1 cellular context compared by ENCODE assay signal in the genomic region with DNA sequence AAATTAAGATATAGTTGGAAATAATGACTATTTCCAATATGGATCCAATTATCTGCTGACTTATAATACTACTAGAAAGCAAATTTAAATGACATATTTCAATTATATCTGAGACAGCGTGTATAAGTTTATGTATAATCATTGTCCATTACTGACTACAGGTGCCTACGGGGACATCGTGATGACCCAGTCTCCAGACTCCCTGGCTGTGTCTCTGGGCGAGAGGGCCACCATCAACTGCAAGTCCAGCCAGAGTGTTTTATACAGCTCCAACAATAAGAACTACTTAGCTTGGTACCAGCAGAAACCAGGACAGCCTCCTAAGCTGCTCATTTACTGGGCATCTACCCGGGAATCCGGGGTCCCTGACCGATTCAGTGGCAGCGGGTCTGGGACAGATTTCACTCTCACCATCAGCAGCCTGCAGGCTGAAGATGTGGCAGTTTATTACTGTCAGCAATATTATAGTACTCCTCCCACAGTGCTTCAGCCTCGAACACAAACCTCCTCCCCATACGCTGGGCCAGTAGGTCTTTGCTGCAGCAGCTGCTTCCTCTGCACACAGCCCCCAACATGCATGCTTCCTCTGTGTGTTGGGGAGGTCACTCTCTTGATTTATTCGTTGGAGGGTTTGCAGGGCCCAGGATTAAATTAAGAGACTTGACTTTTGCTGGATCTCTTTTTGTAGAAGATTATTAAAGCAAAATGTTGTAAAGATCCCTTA.
TF ChIP-seq lines count a peak whose summit lies in the region.

No MANE protein-coding gene starts in this region.

TF ChIP-seq in GM23338, 12 proteins besides CTCF, POLR2A, EP300 and RAD21 (continued from another document):
- TF ChIP-seq, protein P1, sequence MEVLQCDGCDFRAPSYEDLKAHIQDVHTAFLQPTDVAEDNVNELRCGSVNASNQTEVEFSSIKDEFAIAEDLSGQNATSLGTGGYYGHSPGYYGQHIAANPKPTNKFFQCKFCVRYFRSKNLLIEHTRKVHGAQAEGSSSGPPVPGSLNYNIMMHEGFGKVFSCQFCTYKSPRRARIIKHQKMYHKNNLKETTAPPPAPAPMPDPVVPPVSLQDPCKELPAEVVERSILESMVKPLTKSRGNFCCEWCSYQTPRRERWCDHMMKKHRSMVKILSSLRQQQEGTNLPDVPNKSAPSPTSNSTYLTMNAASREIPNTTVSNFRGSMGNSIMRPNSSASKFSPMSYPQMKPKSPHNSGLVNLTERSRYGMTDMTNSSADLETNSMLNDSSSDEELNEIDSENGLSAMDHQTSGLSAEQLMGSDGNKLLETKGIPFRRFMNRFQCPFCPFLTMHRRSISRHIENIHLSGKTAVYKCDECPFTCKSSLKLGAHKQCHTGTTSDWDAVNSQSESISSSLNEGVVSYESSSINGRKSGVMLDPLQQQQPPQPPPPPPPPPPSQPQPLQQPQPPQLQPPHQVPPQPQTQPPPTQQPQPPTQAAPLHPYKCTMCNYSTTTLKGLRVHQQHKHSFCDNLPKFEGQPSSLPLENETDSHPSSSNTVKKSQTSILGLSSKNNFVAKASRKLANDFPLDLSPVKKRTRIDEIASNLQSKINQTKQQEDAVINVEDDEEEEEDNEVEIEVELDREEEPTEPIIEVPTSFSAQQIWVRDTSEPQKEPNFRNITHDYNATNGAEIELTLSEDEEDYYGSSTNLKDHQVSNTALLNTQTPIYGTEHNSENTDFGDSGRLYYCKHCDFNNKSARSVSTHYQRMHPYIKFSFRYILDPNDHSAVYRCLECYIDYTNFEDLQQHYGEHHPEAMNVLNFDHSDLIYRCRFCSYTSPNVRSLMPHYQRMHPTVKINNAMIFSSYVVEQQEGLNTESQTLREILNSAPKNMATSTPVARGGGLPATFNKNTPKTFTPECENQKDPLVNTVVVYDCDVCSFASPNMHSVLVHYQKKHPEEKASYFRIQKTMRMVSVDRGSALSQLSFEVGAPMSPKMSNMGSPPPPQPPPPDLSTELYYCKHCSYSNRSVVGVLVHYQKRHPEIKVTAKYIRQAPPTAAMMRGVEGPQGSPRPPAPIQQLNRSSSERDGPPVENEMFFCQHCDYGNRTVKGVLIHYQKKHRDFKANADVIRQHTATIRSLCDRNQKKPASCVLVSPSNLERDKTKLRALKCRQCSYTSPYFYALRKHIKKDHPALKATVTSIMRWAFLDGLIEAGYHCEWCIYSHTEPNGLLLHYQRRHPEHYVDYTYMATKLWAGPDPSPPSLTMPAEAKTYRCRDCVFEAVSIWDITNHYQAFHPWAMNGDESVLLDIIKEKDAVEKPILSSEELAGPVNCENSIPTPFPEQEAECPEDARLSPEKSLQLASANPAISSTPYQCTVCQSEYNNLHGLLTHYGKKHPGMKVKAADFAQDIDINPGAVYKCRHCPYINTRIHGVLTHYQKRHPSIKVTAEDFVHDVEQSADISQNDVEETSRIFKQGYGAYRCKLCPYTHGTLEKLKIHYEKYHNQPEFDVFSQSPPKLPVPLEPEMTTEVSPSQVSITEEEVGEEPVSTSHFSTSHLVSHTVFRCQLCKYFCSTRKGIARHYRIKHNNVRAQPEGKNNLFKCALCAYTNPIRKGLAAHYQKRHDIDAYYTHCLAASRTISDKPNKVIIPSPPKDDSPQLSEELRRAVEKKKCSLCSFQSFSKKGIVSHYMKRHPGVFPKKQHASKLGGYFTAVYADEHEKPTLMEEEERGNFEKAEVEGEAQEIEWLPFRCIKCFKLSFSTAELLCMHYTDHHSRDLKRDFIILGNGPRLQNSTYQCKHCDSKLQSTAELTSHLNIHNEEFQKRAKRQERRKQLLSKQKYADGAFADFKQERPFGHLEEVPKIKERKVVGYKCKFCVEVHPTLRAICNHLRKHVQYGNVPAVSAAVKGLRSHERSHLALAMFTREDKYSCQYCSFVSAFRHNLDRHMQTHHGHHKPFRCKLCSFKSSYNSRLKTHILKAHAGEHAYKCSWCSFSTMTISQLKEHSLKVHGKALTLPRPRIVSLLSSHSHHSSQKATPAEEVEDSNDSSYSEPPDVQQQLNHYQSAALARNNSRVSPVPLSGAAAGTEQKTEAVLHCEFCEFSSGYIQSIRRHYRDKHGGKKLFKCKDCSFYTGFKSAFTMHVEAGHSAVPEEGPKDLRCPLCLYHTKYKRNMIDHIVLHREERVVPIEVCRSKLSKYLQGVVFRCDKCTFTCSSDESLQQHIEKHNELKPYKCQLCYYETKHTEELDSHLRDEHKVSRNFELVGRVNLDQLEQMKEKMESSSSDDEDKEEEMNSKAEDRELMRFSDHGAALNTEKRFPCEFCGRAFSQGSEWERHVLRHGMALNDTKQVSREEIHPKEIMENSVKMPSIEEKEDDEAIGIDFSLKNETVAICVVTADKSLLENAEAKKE (CRISPR knock-in tag; IDR thresholded peaks at IDR 0.05), result no peak
- TF ChIP-seq EZH2 (IDR thresholded peaks at IDR 0.05; ENCODE audit: low read depth, unreplicated experiment) (no peak), EZH2phosphoT487 (IDR thresholded peaks at IDR 0.05; ENCODE audit: unreplicated experiment) (no peak), ZNF114 (CRISPR knock-in tag; IDR thresholded peaks at IDR 0.05) (no peak)
TF ChIP-seq in GM23338: peak in this region for 0.
